ENCODE assay signal across 7 cellular contexts in the genomic region with DNA sequence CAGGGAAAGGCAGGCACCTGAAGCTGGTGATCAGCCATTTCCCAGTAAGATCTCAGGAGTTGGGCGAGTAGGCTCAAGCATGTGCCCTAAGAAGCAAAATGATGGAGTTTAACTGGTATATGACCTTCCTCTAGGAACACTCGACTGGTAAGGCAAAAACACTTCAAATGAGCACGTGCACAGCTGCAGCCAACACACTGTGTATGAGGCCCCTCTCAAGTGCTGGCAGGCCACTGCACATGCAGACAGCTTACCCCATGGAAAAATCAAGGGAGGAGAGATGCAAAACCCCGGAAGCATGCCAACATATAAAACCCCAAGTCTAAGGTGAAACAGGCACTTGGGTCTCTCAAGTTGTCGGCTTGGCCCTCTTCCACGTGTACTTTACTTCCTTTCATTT.
"Had no signal": no experiment of that assay in that cellular context is flagged by ENCODE, and none has a peak within 500 bp of the region (broad histone marks: within the 10 kb centered on the region; RNA-seq: fewer than 3 reads in every experiment).

No MANE protein-coding gene starts in this region.

- H3K4me3 Mint-ChIP-seq: GM23338, H9, HFFc6 had no signal

- H3K4me1 Mint-ChIP-seq: GM23338 had no signal

- H3K27ac ChIP-seq: HL-60 had no signal

- H3K9me3 Mint-ChIP-seq: HFFc6 had no signal

- ATAC-seq: GM23338, HCT116, K562 had no signal

- H3K4me3 ChIP-seq: GM23338, K562 had no signal

- DNase-seq: H9, HFFc6, IMR-90 had no signal
